Comparison of ENCODE assay signal across 27 cellular contexts in genomic region chr4:129988957-129989356, GRCh38.
"Had no signal": no experiment of that assay in that cellular context is flagged by ENCODE, and none has a peak within 500 bp of the region (broad histone marks: within the 10 kb centered on the region; RNA-seq: fewer than 3 reads in every experiment).

No MANE protein-coding gene starts in this region.

- H3K27me3 ChIP-seq: stomach, suprapubic skin, testis, thyroid gland, tibial artery, tibial nerve, transverse colon, upper lobe of left lung, upper lobe of right lung, uterus, vagina had no signal

- H3K27ac ChIP-seq: stomach, suprapubic skin, testis, thoracic aorta, thyroid gland, tibial artery, tibial nerve, transverse colon, upper lobe of left lung, upper lobe of right lung, uterus, vagina had no signal

- H3K4me1 ChIP-seq: stomach, suprapubic skin, testis, thyroid gland, tibial artery, tibial nerve, transverse colon, upper lobe of left lung, upper lobe of right lung, uterus, vagina had no signal

- ATAC-seq: stimulated activated effector memory CD8-positive, alpha-beta T cell treated with anti-CD3 and anti-CD28 coated beads, Interleukin-12 subunit alpha, Interleukin-12 subunit beta, amount 100 ng/mL, for 72 hours; stimulated activated memory B cell treated with anti-CD40 and anti-IgM and Interleukin-4, amounts not matched to agents 10 μg/mL and 1 μg/mL and 100 μg/mL, for 72 hours; stimulated activated naive B cell treated with anti-CD40 and anti-IgM and Interleukin-4, amounts not matched to agents 10 μg/mL and 1 μg/mL and 100 μg/mL, for 72 hours; stimulated activated naive CD8-positive, alpha-beta T cell treated with anti-CD3 and anti-CD28 coated beads, Interleukin-15, amount 100 ng/mL, for 72 hours; stimulated activated naive CD8-positive, alpha-beta T cell treated with anti-CD3 and anti-CD28 coated beads, Interleukin-15, Interleukin-2, amounts not matched to agents 100 U/mL and 50 U/mL, for 24 hours; upper lobe of right lung had no signal

- H3K4me3 ChIP-seq: stomach, suprapubic skin, testis, thoracic aorta, thyroid gland, tibial artery, tibial nerve, transverse colon, upper lobe of left lung, upper lobe of right lung, uterus, vagina had no signal

- DNase-seq: stimulated activated CD4-positive, alpha-beta T cell treated with anti-CD3 and anti-CD28 coated beads, Interleukin-2, amount 100 ng/mL, for 48 hours; stimulated activated CD4-positive, alpha-beta T cell treated with anti-CD3 and anti-CD28 coated beads, Interleukin-4, amount 100 ng/mL, for 1 hour; stimulated activated CD4-positive, alpha-beta T cell treated with anti-CD3 and anti-CD28 coated beads, Interleukin-4, amount 100 ng/mL, for 24 hours; stimulated activated CD4-positive, alpha-beta T cell treated with anti-CD3 and anti-CD28 coated beads, Interleukin-4, amount 100 ng/mL, for 4 hours; stimulated activated CD8-positive, alpha-beta memory T cell treated with anti-CD3 and anti-CD28 coated beads, Interleukin-4, amount 100 ng/mL, for 48 hours; stimulated activated naive B cell treated with anti-CD40 and anti-IgM and Interleukin-4, amounts not matched to agents 10 μg/mL and 1 μg/mL and 100 μg/mL, for 72 hours; stimulated activated naive CD4-positive, alpha-beta T cell; stimulated activated naive CD4-positive, alpha-beta T cell treated with Interleukin-2 at 50 U/mL for 16 hours; stimulated activated naive CD8-positive, alpha-beta T cell treated with anti-CD3 and anti-CD28 coated beads, Interleukin-15, amount 100 ng/mL, for 72 hours; stimulated activated naive CD8-positive, alpha-beta T cell treated with anti-CD3 and anti-CD28 coated beads, Interleukin-15, Interleukin-2, amounts not matched to agents 100 U/mL and 50 U/mL, for 24 hours; stomach; substantia nigra; testis; thyroid gland; tibial artery; transverse colon; trophoblast cell; upper lobe of left lung; upper lobe of right lung; uterus had no signal

- FAIRE-seq: urothelium cell line had no signal

- H3K9me3 ChIP-seq: stomach, suprapubic skin, testis, thoracic aorta, thyroid gland, tibial artery, tibial nerve, transverse colon, upper lobe of left lung, upper lobe of right lung, uterus, vagina had no signal

- H3K36me3 ChIP-seq: stomach, suprapubic skin, thoracic aorta, thyroid gland, tibial artery, tibial nerve, transverse colon, upper lobe of left lung, upper lobe of right lung, uterus, vagina had no signal
